Comparison of ENCODE assay signal across 12 cellular contexts in genomic region chr18:70522183-70522582, GRCh38.
A peak's percentile ranks its signal among the peaks of the same experiment; 100 is the strongest.
DNase-seq lines count a peak whose midpoint lies in the region; TF ChIP-seq lines count a peak whose summit lies in the region.
"Had no signal": no experiment of that assay in that cellular context is flagged by ENCODE, and none has a peak within 500 bp of the region (broad histone marks: within the 10 kb centered on the region; RNA-seq: fewer than 3 reads in every experiment).

No MANE protein-coding gene starts in this region.

- TF ChIP-seq CTCF in 22Rv1 (IDR thresholded peaks at IDR 0.05) (no peak), VCaP (conservative IDR thresholded peaks at IDR 0.05) (no peak)

- DNase-seq in NCI-H1105 treated with DMSO at 0.1 percent for 48 hours (lab: John Stamatoyannopoulos, UW) (peak; percentile 21), NCI-H1105 (lab: John Stamatoyannopoulos, UW) (no peak), NCI-H69 (lab: John Stamatoyannopoulos, UW) (peak; percentile 76), NCI-H2227 treated with DMSO at 0.1 percent for 48 hours (lab: John Stamatoyannopoulos, UW) (no peak), GF-D8 (lab: John Stamatoyannopoulos, UW) (no peak)
- DNase-seq: BE2C; CD4-positive, alpha-beta memory T cell; DND-41; HCEC 1CT had no signal

- H3K27ac ChIP-seq in 22Rv1: peak overlapping the region; percentile 80
- H3K27ac ChIP-seq in VCaP: peak overlapping the region; percentile 71
- H3K27ac ChIP-seq: C4-2B had no signal

Comparison
In these comparisons a context has a peak if more than half of its experiments do, and no peak if none do; other contexts are left out.
1. DNase-seq: peak in NCI-H1105 treated with DMSO at 0.1 percent for 48 hours (single experiment) and NCI-H69 (single experiment); none in NCI-H1105 (single experiment), NCI-H2227 treated with DMSO at 0.1 percent for 48 hours (single experiment) and GF-D8 (single experiment).